1 cellular context compared by ENCODE assay signal in genomic region chr12:55723516-55724225, GRCh38.
TF ChIP-seq lines count a peak whose summit lies in the region.

No MANE protein-coding gene starts in this region.

TF ChIP-seq in HepG2, 621 proteins besides CTCF, POLR2A, EP300 and RAD21:
- TF ChIP-seq ZC3H13 (CRISPR knock-in tag; IDR thresholded peaks at IDR 0.05) (0 out of 2 replicates have a peak, but pooled peaks have one; percentile 24), MEIS1 (CRISPR knock-in tag; IDR thresholded peaks at IDR 0.05; ENCODE audit: borderline replicate concordance) (no peak), GATA4 (IDR thresholded peaks at IDR 0.05; ENCODE audit: borderline replicate concordance, low read depth) (no peak), POLR2G (IDR thresholded peaks at IDR 0.05; ENCODE audit: low read depth, low read length) (peak; percentile 4; the same call in 1 of the 2 replicates), AGO2 (optimal IDR thresholded peaks at IDR 0.05; ENCODE audit: low read depth, low read length) (peak; percentile 67), TCF7 (IDR thresholded peaks at IDR 0.05; ENCODE audit: low read depth) (0 out of 2 replicates have a peak, but pooled peaks have one; percentile 18), FLYWCH1 (CRISPR knock-in tag; IDR thresholded peaks at IDR 0.05) (no peak), HHEX (CRISPR knock-in tag; IDR thresholded peaks at IDR 0.05) (no peak), ZFP91 (CRISPR knock-in tag; IDR thresholded peaks at IDR 0.05; ENCODE audit: borderline replicate concordance) (peak; percentile 29; the same call in 1 of the 2 replicates), SP4 (CRISPR knock-in tag; IDR thresholded peaks at IDR 0.05) (no peak), MBD4 (IDR thresholded peaks at IDR 0.05; ENCODE audit: borderline replicate concordance, low read length) (no peak), ZNF772 (CRISPR knock-in tag; IDR thresholded peaks at IDR 0.05) (0 out of 2 replicates have a peak, but pooled peaks have one; percentile 21), ZBTB25 (CRISPR knock-in tag; IDR thresholded peaks at IDR 0.05) (no peak), PPARG (CRISPR knock-in tag; conservative IDR thresholded peaks at IDR 0.05) (0 out of 2 replicates have a peak, but pooled peaks have one; percentile 57), ZSCAN20 (CRISPR knock-in tag; IDR thresholded peaks at IDR 0.05; ENCODE audit: borderline replicate concordance) (no peak), ZNF768 (CRISPR knock-in tag; IDR thresholded peaks at IDR 0.05) (peak; percentile 3; the same call in 1 of the 2 replicates), TBX2 (CRISPR knock-in tag; IDR thresholded peaks at IDR 0.05; ENCODE audit: borderline replicate concordance) (0 out of 2 replicates have a peak, but pooled peaks have one; percentile 21), SRSF1 (optimal IDR thresholded peaks at IDR 0.05; ENCODE audit: low read depth, low read length) (peak; percentile 11)
